ENCODE assay signal across 15 cellular contexts in genomic region chr17:57454729-57455062, GRCh38.
DNase-seq lines count a peak whose midpoint lies in the region; ATAC-seq and TF ChIP-seq lines count a peak whose summit lies in the region.
"Had no signal": no experiment of that assay in that cellular context is flagged by ENCODE, and none has a peak within 500 bp of the region (broad histone marks: within the 10 kb centered on the region; RNA-seq: fewer than 3 reads in every experiment).

No MANE protein-coding gene starts in this region.

- H3K9ac ChIP-seq in BLaER1 = peak overlapping the region; percentile 70

- no peaks in the 10 kb centered on the region for H3K9me3 Mint-ChIP-seq in activated naive CD8-positive, alpha-beta T cell treated with anti-CD3 and anti-CD28 coated beads, Interleukin-2, amount 50 U/mL, for 24 hours
- no peaks in the 10 kb centered on the region for H3K9me3 Mint-ChIP-seq in naive thymus-derived CD8-positive, alpha-beta T cell

- H3K27ac Mint-ChIP-seq in activated naive CD8-positive, alpha-beta T cell treated with anti-CD3 and anti-CD28 coated beads, Interleukin-2, amount 50 U/mL, for 24 hours = peak overlapping the region; percentile 88
- peak overlapping the region; percentile 81 to 96 (median 90) for H3K27ac Mint-ChIP-seq in naive thymus-derived CD8-positive, alpha-beta T cell

- no peaks in the 10 kb centered on the region for H3K27me3 ChIP-seq in BLaER1
- H3K27me3 ChIP-seq: esophagus squamous epithelium had no signal

- H3K4me1 Mint-ChIP-seq in activated naive CD8-positive, alpha-beta T cell treated with anti-CD3 and anti-CD28 coated beads, Interleukin-2, amount 50 U/mL, for 24 hours = peaks cover 70% of the 10 kb centered on the region
- H3K4me1 Mint-ChIP-seq in naive thymus-derived CD8-positive, alpha-beta T cell = peaks cover 27 to 70% (median 67%) of the 10 kb centered on the region in 4 donors

- POLR2A ChIA-PET in naive thymus-derived CD8-positive, alpha-beta T cell (lab: Charles Lee) = interaction anchor here (0.7 to 1.0 kb wide), 4 partner anchors 12 to 1010 kb away, joined by 3 to 5 read pairs (median 4); no protein-coding TSS in a partner anchor

- H3K36me3 Mint-ChIP-seq in activated naive CD8-positive, alpha-beta T cell treated with anti-CD3 and anti-CD28 coated beads, Interleukin-2, amount 50 U/mL, for 24 hours (ENCODE audit: low read depth) = peaks cover 2% of the 10 kb centered on the region
- peaks cover 0 to 4% (median 0%) of the 10 kb centered on the region in 3 donors for H3K36me3 Mint-ChIP-seq in naive thymus-derived CD8-positive, alpha-beta T cell

- no peaks in the 10 kb centered on the region for H3K27me3 Mint-ChIP-seq in activated naive CD8-positive, alpha-beta T cell treated with anti-CD3 and anti-CD28 coated beads, Interleukin-2, amount 50 U/mL, for 24 hours
- no peaks in the 10 kb centered on the region for H3K27me3 Mint-ChIP-seq in naive thymus-derived CD8-positive, alpha-beta T cell

- H4K20me1 ChIP-seq in BLaER1 = no peaks in the 10 kb centered on the region

- peaks cover 58% of the 10 kb centered on the region for H3K36me3 ChIP-seq in BLaER1
- H3K36me3 ChIP-seq: prostate gland had no signal

- peak overlapping the region; percentile 39 for H3K4me3 Mint-ChIP-seq in activated naive CD8-positive, alpha-beta T cell treated with anti-CD3 and anti-CD28 coated beads, Interleukin-2, amount 50 U/mL, for 24 hours
- H3K4me3 Mint-ChIP-seq in naive thymus-derived CD8-positive, alpha-beta T cell = peak overlapping the region; percentile 63 to 91 (median 80)

- H3K9me3 ChIP-seq in BLaER1 = no peaks in the 10 kb centered on the region
- H3K9me3 ChIP-seq: esophagus squamous epithelium, prostate gland had no signal

- H3K4me2 ChIP-seq in BLaER1 = peak overlapping the region; percentile 84

- 0 out of 2 replicates have a peak overlapping the region, but pooled peaks have one; percentile 9 for H3K4me3 ChIP-seq in BLaER1
- H3K4me3 ChIP-seq: esophagus squamous epithelium, prostate gland had no signal

- no peak for DNase-seq in activated naive CD8-positive, alpha-beta T cell treated with anti-CD3 and anti-CD28 coated beads, Interleukin-2, amount 50 U/mL, for 24 hours
- DNase-seq in naive thymus-derived CD8-positive, alpha-beta T cell = no peak
- no peak for DNase-seq in NCI-H526 treated with DMSO at 0.1 percent for 48 hours (lab: John Stamatoyannopoulos, UW)
- DNase-seq: activated T-cell treated with anti-CD3 and anti-CD28 coated beads for 4 hours; esophagus squamous epithelium; NCI-H1436; NCI-H69; stimulated activated CD4-positive, alpha-beta T cell treated with anti-CD3 and anti-CD28 coated beads, Interleukin-4, amount 100 ng/mL, for 1 hour had no signal

- peaks cover 100% of the 10 kb centered on the region for H3K4me1 ChIP-seq in BLaER1
- H3K4me1 ChIP-seq: prostate gland had no signal

- H3K27ac ChIP-seq in BLaER1 = peak overlapping the region; percentile 99
- H3K27ac ChIP-seq: C4-2B, esophagus squamous epithelium had no signal

- ATAC-seq in HG03571 (IDR thresholded peaks at IDR 0.05; ENCODE audit: unreplicated experiment) (peak; percentile 7), SK-N-SH treated with all-trans-retinoic acid at 6 μM for 48 hours (no peak), GM19328 (IDR thresholded peaks at IDR 0.05; ENCODE audit: unreplicated experiment) (no peak), GM18873 (IDR thresholded peaks at IDR 0.05; ENCODE audit: low FRiP score, unreplicated experiment) (no peak)
- no peak for ATAC-seq in activated naive CD8-positive, alpha-beta T cell treated with anti-CD3 and anti-CD28 coated beads, Interleukin-2, amount 50 U/mL, for 24 hours
- no peak for ATAC-seq in naive thymus-derived CD8-positive, alpha-beta T cell

TF ChIP-seq in SK-N-SH treated with all-trans-retinoic acid at 6 μM for 48 hours, 23 proteins besides CTCF, POLR2A, EP300 and RAD21:
- TF ChIP-seq CREB5 (CRISPR knock-in tag; IDR thresholded peaks at IDR 0.05; ENCODE audit: low read depth) = no peak
